Comparison of ENCODE assay signal across 1 cellular context in the genomic region with DNA sequence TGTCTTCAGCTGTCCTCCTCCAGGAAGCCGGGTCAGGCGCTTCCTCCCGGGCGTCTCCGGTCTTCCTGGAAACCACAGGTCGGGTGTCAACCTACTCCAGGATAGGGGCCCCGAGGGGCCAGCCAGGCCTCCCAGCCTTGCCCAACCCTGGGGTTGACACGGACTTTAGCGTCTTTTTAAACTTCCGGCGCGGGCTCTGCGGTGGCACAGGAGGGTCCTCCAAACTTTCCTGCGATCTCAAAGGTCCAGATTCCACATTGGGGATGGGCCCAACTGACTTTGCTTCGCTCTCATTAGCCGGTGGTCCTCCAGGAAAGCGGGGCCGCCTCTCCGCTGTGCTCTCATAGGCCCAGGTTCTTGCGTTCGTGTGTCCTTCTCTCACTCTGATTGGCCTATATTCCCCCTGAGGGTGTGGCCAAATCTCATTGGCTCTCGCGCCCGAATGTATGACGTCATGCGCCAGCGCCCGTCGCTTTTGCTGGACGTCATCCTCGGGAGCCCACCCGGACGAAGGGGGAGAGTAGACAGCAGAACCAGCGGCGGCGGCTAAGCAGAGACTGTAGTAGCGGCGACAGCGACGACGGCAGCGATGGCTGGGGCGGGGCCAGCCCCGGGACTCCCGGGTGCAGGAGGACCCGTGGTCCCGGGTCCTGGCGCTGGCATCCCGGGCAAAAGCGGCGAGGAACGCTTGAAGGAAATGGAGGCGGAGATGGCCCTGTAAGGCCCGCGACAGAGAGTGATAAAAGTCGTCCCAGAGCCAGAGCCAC.
TF ChIP-seq lines count a peak whose summit lies in the region.

A gene with protein sequence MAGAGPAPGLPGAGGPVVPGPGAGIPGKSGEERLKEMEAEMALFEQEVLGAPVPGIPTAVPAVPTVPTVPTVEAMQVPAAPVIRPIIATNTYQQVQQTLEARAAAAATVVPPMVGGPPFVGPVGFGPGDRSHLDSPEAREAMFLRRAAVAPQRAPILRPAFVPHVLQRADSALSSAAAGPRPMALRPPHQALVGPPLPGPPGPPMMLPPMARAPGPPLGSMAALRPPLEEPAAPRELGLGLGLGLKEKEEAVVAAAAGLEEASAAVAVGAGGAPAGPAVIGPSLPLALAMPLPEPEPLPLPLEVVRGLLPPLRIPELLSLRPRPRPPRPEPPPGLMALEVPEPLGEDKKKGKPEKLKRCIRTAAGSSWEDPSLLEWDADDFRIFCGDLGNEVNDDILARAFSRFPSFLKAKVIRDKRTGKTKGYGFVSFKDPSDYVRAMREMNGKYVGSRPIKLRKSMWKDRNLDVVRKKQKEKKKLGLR (plus strand): TSS at position 472 of the 767 bp plus-strand sequence. CDS start 118 bp downstream, at position 590.

TF ChIP-seq in HepG2, 621 proteins besides CTCF, POLR2A, EP300 and RAD21 (continued from another document and continues in another):
- TF ChIP-seq, protein P1, sequence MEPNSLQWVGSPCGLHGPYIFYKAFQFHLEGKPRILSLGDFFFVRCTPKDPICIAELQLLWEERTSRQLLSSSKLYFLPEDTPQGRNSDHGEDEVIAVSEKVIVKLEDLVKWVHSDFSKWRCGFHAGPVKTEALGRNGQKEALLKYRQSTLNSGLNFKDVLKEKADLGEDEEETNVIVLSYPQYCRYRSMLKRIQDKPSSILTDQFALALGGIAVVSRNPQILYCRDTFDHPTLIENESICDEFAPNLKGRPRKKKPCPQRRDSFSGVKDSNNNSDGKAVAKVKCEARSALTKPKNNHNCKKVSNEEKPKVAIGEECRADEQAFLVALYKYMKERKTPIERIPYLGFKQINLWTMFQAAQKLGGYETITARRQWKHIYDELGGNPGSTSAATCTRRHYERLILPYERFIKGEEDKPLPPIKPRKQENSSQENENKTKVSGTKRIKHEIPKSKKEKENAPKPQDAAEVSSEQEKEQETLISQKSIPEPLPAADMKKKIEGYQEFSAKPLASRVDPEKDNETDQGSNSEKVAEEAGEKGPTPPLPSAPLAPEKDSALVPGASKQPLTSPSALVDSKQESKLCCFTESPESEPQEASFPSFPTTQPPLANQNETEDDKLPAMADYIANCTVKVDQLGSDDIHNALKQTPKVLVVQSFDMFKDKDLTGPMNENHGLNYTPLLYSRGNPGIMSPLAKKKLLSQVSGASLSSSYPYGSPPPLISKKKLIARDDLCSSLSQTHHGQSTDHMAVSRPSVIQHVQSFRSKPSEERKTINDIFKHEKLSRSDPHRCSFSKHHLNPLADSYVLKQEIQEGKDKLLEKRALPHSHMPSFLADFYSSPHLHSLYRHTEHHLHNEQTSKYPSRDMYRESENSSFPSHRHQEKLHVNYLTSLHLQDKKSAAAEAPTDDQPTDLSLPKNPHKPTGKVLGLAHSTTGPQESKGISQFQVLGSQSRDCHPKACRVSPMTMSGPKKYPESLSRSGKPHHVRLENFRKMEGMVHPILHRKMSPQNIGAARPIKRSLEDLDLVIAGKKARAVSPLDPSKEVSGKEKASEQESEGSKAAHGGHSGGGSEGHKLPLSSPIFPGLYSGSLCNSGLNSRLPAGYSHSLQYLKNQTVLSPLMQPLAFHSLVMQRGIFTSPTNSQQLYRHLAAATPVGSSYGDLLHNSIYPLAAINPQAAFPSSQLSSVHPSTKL (CRISPR knock-in tag; IDR thresholded peaks at IDR 0.05) = peak; percentile 29; the same call in 1 of the 2 replicates
- TF ChIP-seq MIER2 (CRISPR knock-in tag; IDR thresholded peaks at IDR 0.05) (no peak), KLF9 (CRISPR knock-in tag; IDR thresholded peaks at IDR 0.05; ENCODE audit: low read depth) (no peak), ZNF296 (CRISPR knock-in tag; conservative IDR thresholded peaks at IDR 0.05) (no peak), ZNF280D (CRISPR knock-in tag; IDR thresholded peaks at IDR 0.05) (no peak), BRCA1 (CRISPR knock-in tag; IDR thresholded peaks at IDR 0.05) (no peak), ZNF776 (CRISPR knock-in tag; IDR thresholded peaks at IDR 0.05) (no peak), RBM22 (optimal IDR thresholded peaks at IDR 0.05; ENCODE audit: low read length) (no peak), NFATC3 (CRISPR knock-in tag; IDR thresholded peaks at IDR 0.05) (no peak), FOXJ3 (CRISPR knock-in tag; IDR thresholded peaks at IDR 0.05; ENCODE audit: borderline replicate concordance) (peak; percentile 49; the same call in 1 of the 2 replicates), ZNF530 (CRISPR knock-in tag; IDR thresholded peaks at IDR 0.05; ENCODE audit: low read depth) (no peak), ZFP41 (CRISPR knock-in tag; IDR thresholded peaks at IDR 0.05; ENCODE audit: borderline replicate concordance) (no peak), PHF20 (CRISPR knock-in tag; IDR thresholded peaks at IDR 0.05) (peak; percentile 99), NR2F6 (IDR thresholded peaks at IDR 0.05) (peak; percentile 41; the same call in 1 of the 2 replicates), NR2F6 (CRISPR knock-in tag; IDR thresholded peaks at IDR 0.05) (peak; percentile 33; the same call in 1 of the 2 replicates), ZFP1 (CRISPR knock-in tag; IDR thresholded peaks at IDR 0.05) (peak; percentile 61; the same call in 1 of the 2 replicates), DRAP1 (CRISPR knock-in tag; IDR thresholded peaks at IDR 0.05) (peak; percentile 76), ZNF773 (CRISPR knock-in tag; IDR thresholded peaks at IDR 0.05; ENCODE audit: borderline replicate concordance) (no peak), ZSCAN9 (CRISPR knock-in tag; IDR thresholded peaks at IDR 0.05; ENCODE audit: borderline replicate concordance) (no peak; the same call in 1 of the 2 replicates), ZNF567 (CRISPR knock-in tag; IDR thresholded peaks at IDR 0.05; ENCODE audit: borderline replicate concordance) (no peak), HOXD1 (CRISPR knock-in tag; IDR thresholded peaks at IDR 0.05) (peak; percentile 22; the same call in 1 of the 2 replicates), RXRA (CRISPR knock-in tag; IDR thresholded peaks at IDR 0.05) (0 out of 2 replicates have a peak, but pooled peaks have one; percentile 20), EHMT2 (IDR thresholded peaks at IDR 0.05; ENCODE audit: borderline replicate concordance, low read depth, low read length) (no peak), PPARG (CRISPR knock-in tag; conservative IDR thresholded peaks at IDR 0.05) (no peak), ARNT2 (CRISPR knock-in tag; IDR thresholded peaks at IDR 0.05; ENCODE audit: low read depth) (no peak), ZSCAN12 (CRISPR knock-in tag; IDR thresholded peaks at IDR 0.05) (no peak), ZNF343 (CRISPR knock-in tag; IDR thresholded peaks at IDR 0.05) (no peak), ZNF747 (CRISPR knock-in tag; IDR thresholded peaks at IDR 0.05; ENCODE audit: borderline replicate concordance) (peak; percentile 48; the same call in 1 of the 2 replicates), ZNF768 (CRISPR knock-in tag; IDR thresholded peaks at IDR 0.05) (no peak), ZNF891 (CRISPR knock-in tag; IDR thresholded peaks at IDR 0.05) (peak; percentile 13; the same call in 1 of the 2 replicates), RNF2 (conservative IDR thresholded peaks at IDR 0.05; ENCODE audit: low read depth) (peak; percentile 60; the same call in 1 of the 2 replicates), HOXA5 (CRISPR knock-in tag; IDR thresholded peaks at IDR 0.05) (peak; percentile 66)
- TF ChIP-seq, protein P2, sequence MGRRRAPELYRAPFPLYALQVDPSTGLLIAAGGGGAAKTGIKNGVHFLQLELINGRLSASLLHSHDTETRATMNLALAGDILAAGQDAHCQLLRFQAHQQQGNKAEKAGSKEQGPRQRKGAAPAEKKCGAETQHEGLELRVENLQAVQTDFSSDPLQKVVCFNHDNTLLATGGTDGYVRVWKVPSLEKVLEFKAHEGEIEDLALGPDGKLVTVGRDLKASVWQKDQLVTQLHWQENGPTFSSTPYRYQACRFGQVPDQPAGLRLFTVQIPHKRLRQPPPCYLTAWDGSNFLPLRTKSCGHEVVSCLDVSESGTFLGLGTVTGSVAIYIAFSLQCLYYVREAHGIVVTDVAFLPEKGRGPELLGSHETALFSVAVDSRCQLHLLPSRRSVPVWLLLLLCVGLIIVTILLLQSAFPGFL (CRISPR knock-in tag; IDR thresholded peaks at IDR 0.05) = no peak
- TF ChIP-seq, protein P3, sequence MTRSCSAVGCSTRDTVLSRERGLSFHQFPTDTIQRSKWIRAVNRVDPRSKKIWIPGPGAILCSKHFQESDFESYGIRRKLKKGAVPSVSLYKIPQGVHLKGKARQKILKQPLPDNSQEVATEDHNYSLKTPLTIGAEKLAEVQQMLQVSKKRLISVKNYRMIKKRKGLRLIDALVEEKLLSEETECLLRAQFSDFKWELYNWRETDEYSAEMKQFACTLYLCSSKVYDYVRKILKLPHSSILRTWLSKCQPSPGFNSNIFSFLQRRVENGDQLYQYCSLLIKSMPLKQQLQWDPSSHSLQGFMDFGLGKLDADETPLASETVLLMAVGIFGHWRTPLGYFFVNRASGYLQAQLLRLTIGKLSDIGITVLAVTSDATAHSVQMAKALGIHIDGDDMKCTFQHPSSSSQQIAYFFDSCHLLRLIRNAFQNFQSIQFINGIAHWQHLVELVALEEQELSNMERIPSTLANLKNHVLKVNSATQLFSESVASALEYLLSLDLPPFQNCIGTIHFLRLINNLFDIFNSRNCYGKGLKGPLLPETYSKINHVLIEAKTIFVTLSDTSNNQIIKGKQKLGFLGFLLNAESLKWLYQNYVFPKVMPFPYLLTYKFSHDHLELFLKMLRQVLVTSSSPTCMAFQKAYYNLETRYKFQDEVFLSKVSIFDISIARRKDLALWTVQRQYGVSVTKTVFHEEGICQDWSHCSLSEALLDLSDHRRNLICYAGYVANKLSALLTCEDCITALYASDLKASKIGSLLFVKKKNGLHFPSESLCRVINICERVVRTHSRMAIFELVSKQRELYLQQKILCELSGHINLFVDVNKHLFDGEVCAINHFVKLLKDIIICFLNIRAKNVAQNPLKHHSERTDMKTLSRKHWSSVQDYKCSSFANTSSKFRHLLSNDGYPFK (CRISPR knock-in tag; IDR thresholded peaks at IDR 0.05; ENCODE audit: borderline replicate concordance) = peak; percentile 74
- TF ChIP-seq, protein P4, sequence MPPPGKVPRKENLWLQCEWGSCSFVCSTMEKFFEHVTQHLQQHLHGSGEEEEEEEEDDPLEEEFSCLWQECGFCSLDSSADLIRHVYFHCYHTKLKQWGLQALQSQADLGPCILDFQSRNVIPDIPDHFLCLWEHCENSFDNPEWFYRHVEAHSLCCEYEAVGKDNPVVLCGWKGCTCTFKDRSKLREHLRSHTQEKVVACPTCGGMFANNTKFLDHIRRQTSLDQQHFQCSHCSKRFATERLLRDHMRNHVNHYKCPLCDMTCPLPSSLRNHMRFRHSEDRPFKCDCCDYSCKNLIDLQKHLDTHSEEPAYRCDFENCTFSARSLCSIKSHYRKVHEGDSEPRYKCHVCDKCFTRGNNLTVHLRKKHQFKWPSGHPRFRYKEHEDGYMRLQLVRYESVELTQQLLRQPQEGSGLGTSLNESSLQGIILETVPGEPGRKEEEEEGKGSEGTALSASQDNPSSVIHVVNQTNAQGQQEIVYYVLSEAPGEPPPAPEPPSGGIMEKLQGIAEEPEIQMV (CRISPR knock-in tag; IDR thresholded peaks at IDR 0.05; ENCODE audit: low read depth) = peak; percentile 86; the same call in 1 of the 2 replicates
- TF ChIP-seq, protein P5, sequence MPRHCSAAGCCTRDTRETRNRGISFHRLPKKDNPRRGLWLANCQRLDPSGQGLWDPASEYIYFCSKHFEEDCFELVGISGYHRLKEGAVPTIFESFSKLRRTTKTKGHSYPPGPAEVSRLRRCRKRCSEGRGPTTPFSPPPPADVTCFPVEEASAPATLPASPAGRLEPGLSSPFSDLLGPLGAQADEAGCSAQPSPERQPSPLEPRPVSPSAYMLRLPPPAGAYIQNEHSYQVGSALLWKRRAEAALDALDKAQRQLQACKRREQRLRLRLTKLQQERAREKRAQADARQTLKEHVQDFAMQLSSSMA (CRISPR knock-in tag; IDR thresholded peaks at IDR 0.05) = peak; percentile 18; the same call in 1 of the 2 replicates
- TF ChIP-seq, protein P6, sequence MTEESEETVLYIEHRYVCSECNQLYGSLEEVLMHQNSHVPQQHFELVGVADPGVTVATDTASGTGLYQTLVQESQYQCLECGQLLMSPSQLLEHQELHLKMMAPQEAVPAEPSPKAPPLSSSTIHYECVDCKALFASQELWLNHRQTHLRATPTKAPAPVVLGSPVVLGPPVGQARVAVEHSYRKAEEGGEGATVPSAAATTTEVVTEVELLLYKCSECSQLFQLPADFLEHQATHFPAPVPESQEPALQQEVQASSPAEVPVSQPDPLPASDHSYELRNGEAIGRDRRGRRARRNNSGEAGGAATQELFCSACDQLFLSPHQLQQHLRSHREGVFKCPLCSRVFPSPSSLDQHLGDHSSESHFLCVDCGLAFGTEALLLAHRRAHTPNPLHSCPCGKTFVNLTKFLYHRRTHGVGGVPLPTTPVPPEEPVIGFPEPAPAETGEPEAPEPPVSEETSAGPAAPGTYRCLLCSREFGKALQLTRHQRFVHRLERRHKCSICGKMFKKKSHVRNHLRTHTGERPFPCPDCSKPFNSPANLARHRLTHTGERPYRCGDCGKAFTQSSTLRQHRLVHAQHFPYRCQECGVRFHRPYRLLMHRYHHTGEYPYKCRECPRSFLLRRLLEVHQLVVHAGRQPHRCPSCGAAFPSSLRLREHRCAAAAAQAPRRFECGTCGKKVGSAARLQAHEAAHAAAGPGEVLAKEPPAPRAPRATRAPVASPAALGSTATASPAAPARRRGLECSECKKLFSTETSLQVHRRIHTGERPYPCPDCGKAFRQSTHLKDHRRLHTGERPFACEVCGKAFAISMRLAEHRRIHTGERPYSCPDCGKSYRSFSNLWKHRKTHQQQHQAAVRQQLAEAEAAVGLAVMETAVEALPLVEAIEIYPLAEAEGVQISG (CRISPR knock-in tag; IDR thresholded peaks at IDR 0.05) = peak; percentile 90
